8 cellular contexts compared by ENCODE assay signal in genomic region chr21:33478182-33478581, GRCh38. TPM values are rescaled to one million over a fixed set of nuclear protein-coding genes. Genes with fewer than 3 reads are reported as not detected.
DNase-seq lines count a peak whose midpoint lies in the region; ATAC-seq lines count a peak whose summit lies in the region.

No MANE protein-coding gene starts in this region.

- no peak overlapping the region for H3K27ac ChIP-seq in iPS-20b (ENCODE audit: low read length)

- CTCF ChIA-PET in activated CD8-positive, alpha-beta T cell treated with anti-CD3 and anti-CD28 coated beads, Interleukin-2, amount 10 ng/mL, durations not matched to agents 7 days and 5 days (lab: Charles Lee): interaction anchor here (0.7 kb wide), 1 partner anchor 128 kb away, joined by 3 read pairs; no protein-coding TSS in a partner anchor

- peaks cover 4% of the 10 kb centered on the region; the same call in 1 of the 2 replicates for H3K4me1 ChIP-seq in iPS-20b (ENCODE audit: insufficient read depth, low read length)

- peaks cover 4% of the 10 kb centered on the region for H3K36me3 Mint-ChIP-seq in T-helper 2 cell treated with Interferon-gamma antibody and Interleukin-4, amounts not matched to agents 5 μg/mL and 100 μg/mL, for 36 hours (ENCODE audit: low read depth)
- H3K36me3 Mint-ChIP-seq in activated CD8-positive, alpha-beta T cell treated with anti-CD3 and anti-CD28 coated beads, Interleukin-2, amount 10 ng/mL, durations not matched to agents 7 days and 5 days (ENCODE audit: low read depth): peaks cover 11% of the 10 kb centered on the region

- H3K27me3 ChIP-seq in iPS-20b (ENCODE audit: insufficient read depth, low read length): peaks cover 17% of the 10 kb centered on the region; the same call in 1 of the 2 replicates

- no peaks in the 10 kb centered on the region for H3K9me3 ChIP-seq in iPS-20b (ENCODE audit: insufficient read depth, low read depth, low read length)

- ATAC-seq in activated CD8-positive, alpha-beta T cell treated with anti-CD3 and anti-CD28 coated beads, Interleukin-2, amount 10 ng/mL, durations not matched to agents 7 days and 5 days: no peak
- ATAC-seq in stimulated activated naive CD8-positive, alpha-beta T cell treated with anti-CD3 and anti-CD28 coated beads, Interleukin-15, amount 100 ng/mL, for 72 hours: no peak

- DNase-seq in T-helper 2 cell treated with Interferon-gamma antibody and Interleukin-4, amounts not matched to agents 5 μg/mL and 100 μg/mL, for 36 hours (ENCODE audit: low spot score): no peak
- DNase-seq in T-helper 2 cell (no peak), NCI-H446 treated with DMSO at 0.1 percent for 48 hours (lab: John Stamatoyannopoulos, UW) (no peak), RKO (ENCODE audit: low spot score) (no peak), NCI-H1694 treated with DMSO at 0.1 percent for 48 hours (lab: John Stamatoyannopoulos, UW) (no peak)
- no peak for DNase-seq in activated CD8-positive, alpha-beta T cell treated with anti-CD3 and anti-CD28 coated beads, Interleukin-2, amount 10 ng/mL, durations not matched to agents 7 days and 5 days
- no peak for DNase-seq in stimulated activated naive CD8-positive, alpha-beta T cell treated with anti-CD3 and anti-CD28 coated beads, Interleukin-15, amount 100 ng/mL, for 72 hours

- H3K27ac Mint-ChIP-seq in T-helper 2 cell treated with Interferon-gamma antibody and Interleukin-4, amounts not matched to agents 5 μg/mL and 100 μg/mL, for 36 hours: peak overlapping the region; percentile 82
- peak overlapping the region; percentile 79 for H3K27ac Mint-ChIP-seq in activated CD8-positive, alpha-beta T cell treated with anti-CD3 and anti-CD28 coated beads, Interleukin-2, amount 10 ng/mL, durations not matched to agents 7 days and 5 days
- H3K27ac Mint-ChIP-seq in stimulated activated naive CD8-positive, alpha-beta T cell treated with anti-CD3 and anti-CD28 coated beads, Interleukin-15, amount 100 ng/mL, for 72 hours: peak overlapping the region in 1 of 2 donors; percentile 88

- peak overlapping the region; percentile 89 for H3K4me3 Mint-ChIP-seq in T-helper 2 cell treated with Interferon-gamma antibody and Interleukin-4, amounts not matched to agents 5 μg/mL and 100 μg/mL, for 36 hours
- peak overlapping the region; percentile 93 for H3K4me3 Mint-ChIP-seq in activated CD8-positive, alpha-beta T cell treated with anti-CD3 and anti-CD28 coated beads, Interleukin-2, amount 10 ng/mL, durations not matched to agents 7 days and 5 days
- peak overlapping the region; percentile 91 to 96 for H3K4me3 Mint-ChIP-seq in stimulated activated naive CD8-positive, alpha-beta T cell treated with anti-CD3 and anti-CD28 coated beads, Interleukin-15, amount 100 ng/mL, for 72 hours

- H3K4me3 ChIP-seq in iPS-20b (ENCODE audit: low read length): peak overlapping the region; percentile 92

- H3K4me1 Mint-ChIP-seq in T-helper 2 cell treated with Interferon-gamma antibody and Interleukin-4, amounts not matched to agents 5 μg/mL and 100 μg/mL, for 36 hours (ENCODE audit: low read depth): peaks cover 13% of the 10 kb centered on the region
- peaks cover 26% of the 10 kb centered on the region for H3K4me1 Mint-ChIP-seq in activated CD8-positive, alpha-beta T cell treated with anti-CD3 and anti-CD28 coated beads, Interleukin-2, amount 10 ng/mL, durations not matched to agents 7 days and 5 days (ENCODE audit: low read depth)
- H3K4me1 Mint-ChIP-seq in stimulated activated naive CD8-positive, alpha-beta T cell treated with anti-CD3 and anti-CD28 coated beads, Interleukin-15, amount 100 ng/mL, for 72 hours: peaks cover 12% of the 10 kb centered on the region

- H3K27me3 Mint-ChIP-seq in T-helper 2 cell treated with Interferon-gamma antibody and Interleukin-4, amounts not matched to agents 5 μg/mL and 100 μg/mL, for 36 hours (ENCODE audit: low read depth): peaks cover 8% of the 10 kb centered on the region
- peaks cover 2% of the 10 kb centered on the region for H3K27me3 Mint-ChIP-seq in activated CD8-positive, alpha-beta T cell treated with anti-CD3 and anti-CD28 coated beads, Interleukin-2, amount 10 ng/mL, durations not matched to agents 7 days and 5 days (ENCODE audit: low read depth)
- H3K27me3 Mint-ChIP-seq in stimulated activated naive CD8-positive, alpha-beta T cell treated with anti-CD3 and anti-CD28 coated beads, Interleukin-15, amount 100 ng/mL, for 72 hours: no peaks in the 10 kb centered on the region

- H3K9ac ChIP-seq in iPS-20b (ENCODE audit: low read depth, low read length): peak overlapping the region; percentile 12; the same call in 1 of the 2 replicates

- H3K36me3 ChIP-seq in iPS-20b (ENCODE audit: insufficient read depth, low read depth, low read length): no peaks in the 10 kb centered on the region

- no peaks in the 10 kb centered on the region for H3K9me3 Mint-ChIP-seq in T-helper 2 cell treated with Interferon-gamma antibody and Interleukin-4, amounts not matched to agents 5 μg/mL and 100 μg/mL, for 36 hours
- H3K9me3 Mint-ChIP-seq in activated CD8-positive, alpha-beta T cell treated with anti-CD3 and anti-CD28 coated beads, Interleukin-2, amount 10 ng/mL, durations not matched to agents 7 days and 5 days (ENCODE audit: insufficient read depth): no peaks in the 10 kb centered on the region
- H3K9me3 Mint-ChIP-seq in stimulated activated naive CD8-positive, alpha-beta T cell treated with anti-CD3 and anti-CD28 coated beads, Interleukin-15, amount 100 ng/mL, for 72 hours: no peaks in the 10 kb centered on the region

- POLR2A ChIA-PET in activated CD8-positive, alpha-beta T cell treated with anti-CD3 and anti-CD28 coated beads, Interleukin-2, amount 10 ng/mL, durations not matched to agents 7 days and 5 days (lab: Charles Lee): no interaction called here

RNA-seq across cellular contexts. Expression of gene TMEM50B, which starts 1.6 kb away (rescaled TPM):
- 10 to 100 TPM; 34.9 to 37.5 TPM for total RNA-seq in activated CD8-positive, alpha-beta T cell treated with anti-CD3 and anti-CD28 coated beads, Interleukin-2, amount 10 ng/mL, durations not matched to agents 7 days and 5 days

RNA-seq across cellular contexts. Expression of gene DNAJC28, which starts 13.3 kb away (rescaled TPM):
- total RNA-seq in activated CD8-positive, alpha-beta T cell treated with anti-CD3 and anti-CD28 coated beads, Interleukin-2, amount 10 ng/mL, durations not matched to agents 7 days and 5 days: under 1 TPM; 0.40 to 0.73 TPM
